Comparison of ENCODE assay signal across 19 cellular contexts in the genomic region with DNA sequence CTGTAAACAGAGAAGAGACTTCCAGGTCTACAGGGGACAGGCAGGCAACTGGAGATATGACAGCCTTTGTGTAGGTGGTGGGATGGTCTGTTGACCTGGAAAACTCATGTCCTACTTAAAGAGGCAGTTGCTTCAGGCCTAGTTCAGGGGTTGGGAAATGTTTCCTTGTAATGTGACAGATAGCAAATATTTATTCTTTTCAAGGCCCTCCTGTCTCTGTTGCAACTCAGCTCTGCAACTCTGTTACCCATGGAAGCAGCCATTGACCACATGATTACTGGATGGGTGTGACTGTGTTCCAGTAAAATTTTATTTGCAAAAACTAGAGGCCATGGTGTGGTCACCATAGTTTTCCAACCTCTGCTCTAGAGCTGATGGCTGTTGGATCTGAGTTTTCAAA.
DNase-seq lines count a peak whose midpoint lies in the region; ATAC-seq and TF ChIP-seq lines count a peak whose summit lies in the region.
"Had no signal": no experiment of that assay in that cellular context is flagged by ENCODE, and none has a peak within 500 bp of the region (broad histone marks: within the 10 kb centered on the region; RNA-seq: fewer than 3 reads in every experiment).

No MANE protein-coding gene starts in this region.

- intact Hi-C loops in right lobe of liver (cut with DNase I) = no loop called here
- intact Hi-C loops in CD8-positive, alpha-beta T cell (cut with DNase I, micrococcal nuclease) = no loop called here

- no peaks in the 10 kb centered on the region for H3K36me3 ChIP-seq in right lobe of liver
- no peaks in the 10 kb centered on the region for H3K36me3 ChIP-seq in CD8-positive, alpha-beta T cell (ENCODE audit: insufficient read depth, low read length)

- TF ChIP-seq CTCF in AG10803 (conservative IDR thresholded peaks at IDR 0.05; ENCODE audit: low read length) (no peak), fibroblast of pulmonary artery (IDR thresholded peaks at IDR 0.05; ENCODE audit: low read length, missing control alignments) (no peak), right lobe of liver (IDR thresholded peaks at IDR 0.05) (no peak), nephron progenitor cell (IDR thresholded peaks at IDR 0.05) (no peak)
- no peak for TF ChIP-seq CTCF in CD8-positive, alpha-beta T cell (IDR thresholded peaks at IDR 0.05)

- H3K4me3 ChIP-seq in AG10803 (ENCODE audit: low read length) (no peak overlapping the region), fibroblast of pulmonary artery (replicated peaks; ENCODE audit: low read depth, low read length) (no peak overlapping the region), right lobe of liver (no peak overlapping the region)
- H3K4me3 ChIP-seq in CD8-positive, alpha-beta T cell (ENCODE audit: low read depth, low read length) = no peak overlapping the region
- H3K4me3 ChIP-seq: A549 had no signal

- TF ChIP-seq POLR2A in right lobe of liver (IDR thresholded peaks at IDR 0.05) = no peak

- H3K27ac ChIP-seq in right lobe of liver = peak overlapping the region in 1 of 3 donors; percentile 58
- no peak overlapping the region for H3K27ac ChIP-seq in CD8-positive, alpha-beta T cell (ENCODE audit: low read depth, low read length)
- H3K27ac ChIP-seq: A549, C4-2B had no signal

- POLR2A ChIA-PET in CD8-positive, alpha-beta T cell (lab: Charles Lee) = no interaction called here

- no peaks in the 10 kb centered on the region for H3K27me3 Mint-ChIP-seq in CD8-positive, alpha-beta T cell (ENCODE audit: low read depth)
- H3K27me3 Mint-ChIP-seq in nephron progenitor cell (ENCODE audit: low read depth, poor library complexity) = no peaks in the 10 kb centered on the region

- no peaks in the 10 kb centered on the region for H3K4me1 Mint-ChIP-seq in CD8-positive, alpha-beta T cell (ENCODE audit: low read depth)
- H3K4me1 Mint-ChIP-seq in nephron progenitor cell = no peaks in the 10 kb centered on the region

- no peaks in the 10 kb centered on the region for H3K36me3 Mint-ChIP-seq in CD8-positive, alpha-beta T cell
- H3K36me3 Mint-ChIP-seq in nephron progenitor cell (ENCODE audit: low read depth) = peaks cover 3% of the 10 kb centered on the region

- H3K27me3 ChIP-seq in right lobe of liver = no peaks in the 10 kb centered on the region
- H3K27me3 ChIP-seq in CD8-positive, alpha-beta T cell (ENCODE audit: insufficient read depth, low read length) = no peaks in the 10 kb centered on the region

- CTCF ChIA-PET in CD8-positive, alpha-beta T cell (lab: Charles Lee) = no interaction called here

- H3K9me3 ChIP-seq in right lobe of liver = peaks cover 0 to 7% (median 2%) of the 10 kb centered on the region in 4 donors
- no peaks in the 10 kb centered on the region for H3K9me3 ChIP-seq in CD8-positive, alpha-beta T cell (ENCODE audit: low read length)
- H3K9me3 ChIP-seq: A549 had no signal

- ATAC-seq in right lobe of liver = peak; percentile 84 to 99 (median 94)
- no peak for ATAC-seq in CD8-positive, alpha-beta T cell
- ATAC-seq: A549 had no signal

- peaks cover 0 to 13% (median 3%) of the 10 kb centered on the region in 4 donors for H3K4me1 ChIP-seq in right lobe of liver
- H3K4me1 ChIP-seq in CD8-positive, alpha-beta T cell (ENCODE audit: insufficient read depth, low read length) = no peaks in the 10 kb centered on the region
- H3K4me1 ChIP-seq: A549 had no signal

- DNase-seq in AG10803 (ENCODE audit: low read depth) = peak; percentile 13
- DNase-seq in amniotic epithelial cell (ENCODE audit: low read depth) = peak; percentile 84
- DNase-seq in fibroblast of pulmonary artery (ENCODE audit: low read depth) = peak; percentile 10
- DNase-seq in right lobe of liver = no peak
- no peak for DNase-seq in NK-92 (lab: John Stamatoyannopoulos, UW; ENCODE audit: unreplicated experiment)
- no peak for DNase-seq in RKO (ENCODE audit: low spot score)
- DNase-seq in CD8-positive, alpha-beta T cell = no peak
- no peak for DNase-seq in nephron progenitor cell
- DNase-seq: DMS 273 treated with DMSO at 0.1 percent for 48 hours; EL; NCI-H1092; NCI-H146; NCI-H2081; NCI-H226; NCI-H69; NK-92 treated with Interleukin-12 subunit alpha and Interleukin-12 subunit beta, amount 100 ng/mL, for 24 hours; OCI-M1 had no signal

- H3K27ac Mint-ChIP-seq in CD8-positive, alpha-beta T cell = no peak overlapping the region
- H3K27ac Mint-ChIP-seq in nephron progenitor cell = no peak overlapping the region

- H3K9me3 Mint-ChIP-seq in CD8-positive, alpha-beta T cell = peaks cover 3% of the 10 kb centered on the region
- H3K9me3 Mint-ChIP-seq in nephron progenitor cell = peaks cover 22% of the 10 kb centered on the region

- H3K4me3 Mint-ChIP-seq in CD8-positive, alpha-beta T cell = no peak overlapping the region
- no peak overlapping the region for H3K4me3 Mint-ChIP-seq in nephron progenitor cell

Comparison
In these comparisons a context has a peak if more than half of its experiments do, and no peak if none do; other contexts are left out.
1. DNase-seq: peak in AG10803 (single experiment), amniotic epithelial cell (single experiment) and fibroblast of pulmonary artery (single experiment); none in right lobe of liver (0 of 3), NK-92 (single experiment), RKO (single experiment), CD8-positive, alpha-beta T cell (0 of 7) and nephron progenitor cell (single experiment).